ENCODE assay signal across 18 cellular contexts in the genomic region with DNA sequence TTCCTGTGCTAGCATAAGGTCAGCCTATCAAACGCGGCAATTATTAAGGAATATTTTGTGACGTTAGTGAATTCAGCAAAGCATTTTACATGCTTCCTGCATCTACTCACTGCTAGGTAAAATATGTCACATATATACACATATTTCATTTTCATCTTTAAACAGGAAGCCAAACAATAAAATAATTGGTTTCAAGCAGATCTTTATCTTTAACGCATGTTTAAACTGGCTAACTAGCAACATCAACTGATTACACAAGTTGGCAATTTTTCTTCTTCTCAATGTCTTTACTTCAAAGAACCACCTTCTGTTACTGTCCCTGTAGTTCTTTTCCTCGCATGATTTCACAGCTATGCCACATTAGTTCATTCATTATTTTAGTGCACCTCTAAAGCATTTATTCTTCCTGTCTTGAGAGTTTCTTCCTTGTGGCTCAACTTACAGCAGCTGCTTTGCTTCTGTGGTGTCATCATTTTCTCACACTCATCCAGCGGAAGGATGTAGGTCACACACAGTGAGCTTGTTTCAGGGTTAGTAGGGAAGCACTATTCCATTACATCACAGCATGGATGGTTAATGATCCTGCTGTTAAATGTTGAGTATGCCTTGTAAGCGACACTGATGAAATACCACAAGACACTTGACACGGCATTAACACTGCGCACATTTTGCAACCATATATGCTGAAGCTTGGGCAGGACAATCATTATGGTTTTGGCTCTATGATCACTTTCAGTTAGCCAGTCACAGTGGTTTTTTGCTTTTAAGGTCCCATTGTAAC. TPM values are rescaled to one million over a fixed set of nuclear protein-coding genes. Genes with fewer than 3 reads are reported as not detected.
DNase-seq lines count a peak whose midpoint lies in the region; ATAC-seq lines count a peak whose summit lies in the region.
"Had no signal": no experiment of that assay in that cellular context is flagged by ENCODE, and none has a peak within 500 bp of the region (broad histone marks: within the 10 kb centered on the region; RNA-seq: fewer than 3 reads in every experiment).

No MANE protein-coding gene starts in this region.

- WGBS in neuronal stem cell (ENCODE audit: extremely low coverage in 2 of 2, insufficient read length in 2 of 2, insufficient replicate concordance in 1 of 2), 2 donors = no CpG with 5 or more reads among the region's 9 CpGs

- H4K91ac ChIP-seq in neuronal stem cell (ENCODE audit: low read depth, low read length, poor library complexity) = no peak overlapping the region

- H2AFZ ChIP-seq in neuronal stem cell (ENCODE audit: low read length) = peak overlapping the region; percentile 39

- no peaks in the 10 kb centered on the region for H3K79me1 ChIP-seq in neuronal stem cell (ENCODE audit: low read depth, low read length)

- H3K36me3 ChIP-seq in neuronal stem cell (replicated peaks in 1 of 2; ENCODE audit: control insufficient read depth in 2 of 2, insufficient read depth in 2 of 2, low read length in 2 of 2) = no peaks in the 10 kb centered on the region
- H3K36me3 ChIP-seq: colonic mucosa, heart right ventricle, left lung, right atrium auricular region, transverse colon had no signal

- no peak overlapping the region for H3K14ac ChIP-seq in neuronal stem cell (ENCODE audit: low read length)

- no peak overlapping the region for H3K9ac ChIP-seq in neuronal stem cell (ENCODE audit: low read depth, low read length, poor library complexity)

- H2BK5ac ChIP-seq in neuronal stem cell (ENCODE audit: low read length) = no peak overlapping the region

- H3K18ac ChIP-seq in neuronal stem cell (ENCODE audit: low read length) = no peak overlapping the region

- H3K27me3 ChIP-seq in neuronal stem cell (ENCODE audit: control insufficient read depth in 3 of 3, insufficient read depth in 3 of 3, low read depth in 1 of 3, low read length in 3 of 3) = no peaks in the 10 kb centered on the region
- H3K27me3 ChIP-seq: colonic mucosa, heart right ventricle, left lung, right atrium auricular region, transverse colon had no signal

- peaks cover 2 to 3% of the 10 kb centered on the region in 2 donors for H3K4me1 ChIP-seq in neuronal stem cell (ENCODE audit: control insufficient read depth in 2 of 2, insufficient read depth in 1 of 2, low read depth in 1 of 2, low read length in 2 of 2)
- H3K4me1 ChIP-seq: colonic mucosa, heart right ventricle, left lung, right atrium auricular region, transverse colon had no signal

- DNase-seq in NCI-H510A treated with DMSO at 0.1 percent for 48 hours (lab: John Stamatoyannopoulos, UW) (peak; percentile 54), epithelial cell of prostate (ENCODE audit: low read depth, low spot score) (no peak), neuronal stem cell (ENCODE audit: low spot score) (no peak)
- DNase-seq: activated CD4-positive, alpha-beta T cell treated with anti-CD3 and anti-CD28 coated beads, Interleukin-2, amount 50 U/mL, for 1 hour; activated T-cell treated with anti-CD3 and anti-CD28 coated beads, Interleukin-2, amount 50 U/mL, for 48 hours; colonic mucosa; heart right ventricle; left lung; naive B cell; NCI-H1436; NCI-H524 treated with DMSO at 0.1 percent for 48 hours; stimulated activated CD4-positive, alpha-beta T cell treated with anti-CD3 and anti-CD28 coated beads, Interleukin-4, amount 100 ng/mL, for 24 hours; transverse colon had no signal

- no peak overlapping the region for H2BK12ac ChIP-seq in neuronal stem cell (ENCODE audit: low read length)

- no peak overlapping the region for H3K4ac ChIP-seq in neuronal stem cell (ENCODE audit: low read length)

- H3K23ac ChIP-seq in neuronal stem cell (ENCODE audit: low read depth, low read length, poor library complexity) = no peak overlapping the region

- H3K4me3 ChIP-seq in neuronal stem cell (ENCODE audit: low read length in 2 of 2) = no peak overlapping the region
- H3K4me3 ChIP-seq: colonic mucosa, heart right ventricle, left lung, right atrium auricular region, transverse colon had no signal

- ATAC-seq in HG03432 (IDR thresholded peaks at IDR 0.05; ENCODE audit: unreplicated experiment) (peak; percentile 50), HG03095 (IDR thresholded peaks at IDR 0.05; ENCODE audit: unreplicated experiment) (no peak), GM21528 (IDR thresholded peaks at IDR 0.05; ENCODE audit: low FRiP score, unreplicated experiment) (no peak), HG03520 (IDR thresholded peaks at IDR 0.05; ENCODE audit: unreplicated experiment) (no peak)
- ATAC-seq: left lung had no signal

- no peak overlapping the region for H2BK15ac ChIP-seq in neuronal stem cell (ENCODE audit: low read length)

- H2AK5ac ChIP-seq in neuronal stem cell (ENCODE audit: low read depth, low read length) = no peak overlapping the region

- H2BK120ac ChIP-seq in neuronal stem cell (ENCODE audit: low read depth, low read length) = no peak overlapping the region

- H4K8ac ChIP-seq in neuronal stem cell (ENCODE audit: low read depth, low read length) = no peak overlapping the region

- no peaks in the 10 kb centered on the region for H3K9me3 ChIP-seq in neuronal stem cell (replicated peaks in 1 of 2; ENCODE audit: control insufficient read depth in 2 of 2, insufficient read depth in 1 of 2, low read depth in 1 of 2, low read length in 2 of 2)
- H3K9me3 ChIP-seq: colonic mucosa, heart right ventricle, left lung, right atrium auricular region, transverse colon had no signal

- H3K27ac ChIP-seq in epithelial cell of prostate = peak overlapping the region; percentile 24
- H3K27ac ChIP-seq in neuronal stem cell (replicated peaks; ENCODE audit: low read length) = no peak overlapping the region
- H3K27ac ChIP-seq: colonic mucosa, heart right ventricle, left lung, right atrium auricular region, transverse colon had no signal

- H3K4me2 ChIP-seq in neuronal stem cell (ENCODE audit: insufficient read depth, low read length, poor library complexity, severe bottlenecking) = no peak overlapping the region

RNA-seq across cellular contexts. Expression of gene BCHE, which starts 2.3 kb away (rescaled TPM):
- polyA plus RNA-seq in neuronal stem cell (2013, experiment 1 of 2) = 11.1 TPM
- 11.9 TPM for polyA plus RNA-seq in neuronal stem cell (2013, experiment 2 of 2)
